1 cellular context compared by ENCODE assay signal in genomic region chr7:3162286-3162685, GRCh38.
TF ChIP-seq lines count a peak whose summit lies in the region.

No MANE protein-coding gene starts in this region.

TF ChIP-seq in IMR-90, 13 proteins besides CTCF, POLR2A, EP300 and RAD21 (continued from another document):
- TF ChIP-seq ELK1 (IDR thresholded peaks at IDR 0.05; ENCODE audit: borderline replicate concordance, low read depth, low read length): no peak
- no peak for TF ChIP-seq MXI1 (IDR thresholded peaks at IDR 0.05; ENCODE audit: borderline replicate concordance, low read depth, low read length)
- no peak for TF ChIP-seq MAFK (IDR thresholded peaks at IDR 0.05; ENCODE audit: low read depth, low read length)
- TF ChIP-seq RCOR1 (IDR thresholded peaks at IDR 0.05; ENCODE audit: insufficient replicate concordance, low read length): no peak
- no peak for TF ChIP-seq BHLHE40 (IDR thresholded peaks at IDR 0.05; ENCODE audit: low read depth, low read length)
- TF ChIP-seq RFX5 (IDR thresholded peaks at IDR 0.05; ENCODE audit: low read depth, low read length): no peak
- TF ChIP-seq CHD1 (IDR thresholded peaks at IDR 0.05; ENCODE audit: low read depth, low read length): no peak
- TF ChIP-seq FOS (IDR thresholded peaks at IDR 0.05; ENCODE audit: low read depth, low read length): no peak
- no peak for TF ChIP-seq CEBPB (IDR thresholded peaks at IDR 0.05; ENCODE audit: low read depth, low read length)
TF ChIP-seq in IMR-90: peak in this region for 0.
